Comparison of ENCODE assay signal across 28 cellular contexts in genomic region chr6:165854061-165854862, GRCh38.
DNase-seq lines count a peak whose midpoint lies in the region; ATAC-seq and TF ChIP-seq lines count a peak whose summit lies in the region.
"Had no signal": no experiment of that assay in that cellular context is flagged by ENCODE, and none has a peak within 500 bp of the region (broad histone marks: within the 10 kb centered on the region; RNA-seq: fewer than 3 reads in every experiment).

No MANE protein-coding gene starts in this region.

- H3K23ac ChIP-seq in trophoblast cell (ENCODE audit: low read length), result no peak overlapping the region

- no peak overlapping the region for H3K4me3 Mint-ChIP-seq in chondrocyte (ENCODE audit: unreplicated experiment)
- H3K4me3 Mint-ChIP-seq: activated CD8-positive, alpha-beta T cell treated with anti-CD3 and anti-CD28 coated beads, Interleukin-2, amount 10 ng/mL, durations not matched to agents 7 days and 5 days; activated naive CD8-positive, alpha-beta T cell; dendritic cell treated with granulocyte-macrophage colony-stimulating factor and Interleukin-4, amounts not matched to agents 40 ng/mL and 50 ng/mL, for 4 days had no signal

- H3K79me1 ChIP-seq in trophoblast cell (ENCODE audit: low read length), result no peaks in the 10 kb centered on the region

- H3K9me3 Mint-ChIP-seq in chondrocyte (ENCODE audit: low read depth), result no peaks in the 10 kb centered on the region
- H3K9me3 Mint-ChIP-seq: dendritic cell treated with granulocyte-macrophage colony-stimulating factor and Interleukin-4, amounts not matched to agents 40 ng/mL and 50 ng/mL, for 4 days had no signal

- H2AK5ac ChIP-seq in trophoblast cell (ENCODE audit: low read length), result no peak overlapping the region

- H3K9me3 ChIP-seq in iPS-18c (ENCODE audit: control insufficient read depth, insufficient read depth, low read length) (peaks cover 3% of the 10 kb centered on the region), trophoblast cell (ENCODE audit: insufficient read depth, low read depth, low read length) (no peaks in the 10 kb centered on the region), breast epithelium (no peaks in the 10 kb centered on the region)
- H3K9me3 ChIP-seq: BE2C, gastroesophageal sphincter, neutrophil, psoas muscle, tibial nerve had no signal

- H3K27ac Mint-ChIP-seq in chondrocyte (ENCODE audit: unreplicated experiment), result no peak overlapping the region
- H3K27ac Mint-ChIP-seq: activated CD8-positive, alpha-beta T cell treated with anti-CD3 and anti-CD28 coated beads, Interleukin-2, amount 10 ng/mL, durations not matched to agents 7 days and 5 days; activated naive CD8-positive, alpha-beta T cell; dendritic cell treated with granulocyte-macrophage colony-stimulating factor and Interleukin-4, amounts not matched to agents 40 ng/mL and 50 ng/mL, for 4 days had no signal

- H2BK12ac ChIP-seq in trophoblast cell (ENCODE audit: low read length), result no peak overlapping the region

- H3K27ac ChIP-seq in trophoblast cell (ENCODE audit: low read depth, low read length), result no peak overlapping the region
- H3K27ac ChIP-seq in breast epithelium, result no peak overlapping the region
- H3K27ac ChIP-seq: cardiac muscle cell, gastroesophageal sphincter, HL-60, neutrophil, psoas muscle, tibial nerve had no signal

- WGBS in trophoblast cell (ENCODE audit: extremely low coverage, insufficient coverage, insufficient read length), result no CpG with 5 or more reads among the region's 67 CpGs

- H3K79me2 ChIP-seq in trophoblast cell (ENCODE audit: control insufficient read depth, insufficient read depth, low read length, poor library complexity), result no peaks in the 10 kb centered on the region

- ATAC-seq in HG02938 (IDR thresholded peaks at IDR 0.05; ENCODE audit: unreplicated experiment) (no peak), HG03520 (IDR thresholded peaks at IDR 0.05; ENCODE audit: unreplicated experiment) (no peak)
- ATAC-seq: activated CD8-positive, alpha-beta T cell treated with anti-CD3 and anti-CD28 coated beads, Interleukin-2, amount 10 ng/mL, durations not matched to agents 7 days and 5 days; gastroesophageal sphincter; psoas muscle; SK-N-SH treated with all-trans-retinoic acid at 6 μM for 48 hours had no signal

- H3K27me3 ChIP-seq in H7 (ENCODE audit: control insufficient read depth, insufficient read depth, low read length) (peaks cover 29% of the 10 kb centered on the region; the same call in 1 of the 2 replicates), trophoblast cell (ENCODE audit: insufficient read depth, low read length) (peaks cover 22% of the 10 kb centered on the region), breast epithelium (peaks cover 0 to 22% of the 10 kb centered on the region in 2 donors)
- H3K27me3 ChIP-seq: BE2C had no signal

- peaks cover 24% of the 10 kb centered on the region for H3K27me3 Mint-ChIP-seq in chondrocyte (ENCODE audit: low read depth)

- H4K12ac ChIP-seq in trophoblast cell (ENCODE audit: low read depth, low read length), result no peak overlapping the region

- TF ChIP-seq POLR2A in breast epithelium (IDR thresholded peaks at IDR 0.05), result no peak

- no peak overlapping the region for H2AFZ ChIP-seq in trophoblast cell (ENCODE audit: insufficient read depth, low read length, poor library complexity)

- no peak overlapping the region for H3K4ac ChIP-seq in trophoblast cell (ENCODE audit: low read depth, low read length)

- H3K4me1 Mint-ChIP-seq in chondrocyte (ENCODE audit: low read depth), result peaks cover 10% of the 10 kb centered on the region

- H3K36me3 ChIP-seq in H7 (replicated peaks; ENCODE audit: control insufficient read depth, insufficient read depth, low read length) (no peaks in the 10 kb centered on the region), trophoblast cell (ENCODE audit: control insufficient read depth in 1 of 2, insufficient read depth in 2 of 2, low read length in 2 of 2) (no peaks in the 10 kb centered on the region), breast epithelium (no peaks in the 10 kb centered on the region)
- H3K36me3 ChIP-seq: BE2C, cardiac muscle cell, gastroesophageal sphincter, neutrophil, tibial nerve had no signal

- intact Hi-C loops in breast epithelium (cut with DNase I; ENCODE audit: low total_unique reads), result loop anchor here (5.0 kb wide), 1 partner anchor 127 kb away; no protein-coding TSS in a partner anchor

- H4K8ac ChIP-seq in trophoblast cell (ENCODE audit: low read depth, low read length), result no peak overlapping the region

- DNase-seq in H7 (peak; percentile 82), chondrocyte (ENCODE audit: low spot score) (peak; percentile 83), trophoblast cell (no peak), breast epithelium (ENCODE audit: low spot score in 2 of 2) (no peak), NCI-H1930 (lab: John Stamatoyannopoulos, UW) (no peak)
- DNase-seq: activated CD4-positive, alpha-beta T cell treated with anti-CD3 and anti-CD28 coated beads for 1 hour; activated CD8-positive, alpha-beta T cell treated with anti-CD3 and anti-CD28 coated beads, Interleukin-2, amount 10 ng/mL, durations not matched to agents 7 days and 5 days; activated effector memory CD4-positive, alpha-beta T cell treated with Interleukin-2 at 50 U/mL for 16 hours; activated T-cell treated with anti-CD3 and anti-CD28 coated beads for 4 hours; anterior cingulate cortex; BE2C; GDM1; NCI-H187; NCI-H524 treated with DMSO at 0.1 percent for 48 hours; psoas muscle; stimulated activated CD8-positive, alpha-beta memory T cell treated with anti-CD3 and anti-CD28 coated beads, Interleukin-4, amount 100 ng/mL, for 48 hours; T-helper 2 cell had no signal

- H3K4me2 ChIP-seq in trophoblast cell (ENCODE audit: low read length), result peak overlapping the region; percentile 48

- H3K9ac ChIP-seq in trophoblast cell (ENCODE audit: low read length), result no peak overlapping the region

- no peak for TF ChIP-seq CTCF in chondrocyte (IDR thresholded peaks at IDR 0.05)
- TF ChIP-seq CTCF in breast epithelium (IDR thresholded peaks at IDR 0.05), result no peak

- H3K4me1 ChIP-seq in trophoblast cell (ENCODE audit: control insufficient read depth in 1 of 2, insufficient read depth in 2 of 2, low read length in 2 of 2), result no peaks in the 10 kb centered on the region
- no peaks in the 10 kb centered on the region for H3K4me1 ChIP-seq in breast epithelium
- H3K4me1 ChIP-seq: BE2C, psoas muscle had no signal

- H2BK5ac ChIP-seq in trophoblast cell (ENCODE audit: low read depth, low read length, poor library complexity), result no peak overlapping the region

- no peak overlapping the region for H3K14ac ChIP-seq in trophoblast cell (ENCODE audit: low read length)

- no peak overlapping the region for H3K18ac ChIP-seq in trophoblast cell (ENCODE audit: low read length)

- H3K4me3 ChIP-seq in H7 (ENCODE audit: insufficient read depth, low read depth, low read length) (peak overlapping the region; percentile 32; the same call in 1 of the 2 replicates), iPS-18c (ENCODE audit: insufficient read depth, low read depth, low read length) (peak overlapping the region; percentile 31; the same call in 1 of the 2 replicates), trophoblast cell (ENCODE audit: low read depth, low read length) (no peak overlapping the region), breast epithelium (no peak overlapping the region)
- H3K4me3 ChIP-seq: cardiac muscle cell, psoas muscle, tibial nerve had no signal

- H2BK120ac ChIP-seq in trophoblast cell (ENCODE audit: insufficient read depth, low read length, poor library complexity), result no peak overlapping the region

- H3K36me3 Mint-ChIP-seq in chondrocyte (ENCODE audit: low read depth), result peaks cover 2% of the 10 kb centered on the region
- H3K36me3 Mint-ChIP-seq: activated naive CD8-positive, alpha-beta T cell had no signal

- no peak overlapping the region for H4K91ac ChIP-seq in trophoblast cell (ENCODE audit: low read depth, low read length)

Comparison
In these comparisons a context has a peak if more than half of its experiments do, and no peak if none do; other contexts are left out.
1. DNase-seq: peak in H7 (single experiment) and chondrocyte (single experiment); none in trophoblast cell (0 of 2), breast epithelium (0 of 2) and NCI-H1930 (0 of 2).
2. H3K4me3 ChIP-seq: peak in H7 (single experiment) and iPS-18c (single experiment); none in trophoblast cell (single experiment) and breast epithelium (0 of 3).